Comparison of ENCODE assay signal across 10 cellular contexts in the genomic region with DNA sequence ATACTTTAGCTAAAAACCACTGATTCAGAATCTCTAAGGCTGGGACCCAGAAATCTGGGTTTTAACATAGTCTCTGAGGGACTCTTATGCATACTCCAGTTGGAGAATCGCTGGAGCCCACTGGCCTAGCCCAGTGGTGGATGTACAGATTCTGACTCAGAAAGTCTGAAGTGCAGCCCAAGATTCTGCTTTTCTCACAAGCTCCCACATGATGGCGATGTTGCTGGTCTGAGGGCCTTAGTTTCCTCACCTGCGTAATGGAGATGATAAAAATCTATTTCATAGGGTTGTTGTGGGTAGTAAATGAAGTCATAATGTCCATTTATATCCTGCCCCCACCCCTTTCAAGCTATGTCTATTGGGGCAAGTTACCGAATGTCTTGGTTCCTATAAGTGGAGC. TPM values are rescaled to one million over a fixed set of nuclear protein-coding genes. Genes with fewer than 3 reads are reported as not detected.
DNase-seq lines count a peak whose midpoint lies in the region; ATAC-seq and TF ChIP-seq lines count a peak whose summit lies in the region.
"Had no signal": no experiment of that assay in that cellular context is flagged by ENCODE, and none has a peak within 500 bp of the region (broad histone marks: within the 10 kb centered on the region; RNA-seq: fewer than 3 reads in every experiment).

No MANE protein-coding gene starts in this region.

- H3K4me1 ChIP-seq in A673 (ENCODE audit: insufficient read depth, low read length, poor library complexity, severe bottlenecking) (no peaks in the 10 kb centered on the region), adrenal gland (replicated peaks in 1 of 2) (no peaks in the 10 kb centered on the region)
- H3K4me1 ChIP-seq: gastrocnemius medialis had no signal

- H3K4me3 ChIP-seq in A673 (ENCODE audit: low read depth, low read length, poor library complexity, severe bottlenecking) (no peak overlapping the region), NB4 (ENCODE audit: low read depth, low read length) (no peak overlapping the region), adrenal gland (no peak overlapping the region), coronary artery (no peak overlapping the region)
- H3K4me3 ChIP-seq: gastrocnemius medialis, thoracic aorta had no signal

- DNase-seq in A673 (ENCODE audit: low spot score) (peak; percentile 49), GM03348 (ENCODE audit: low spot score) (peak; percentile 32), NB4 (ENCODE audit: low read depth) (peak; percentile 64), adrenal gland (peak in 4 of 7 donors; percentile 37 to 47 (median 40)), lung microvascular endothelial cell (ENCODE audit: low read depth in 2 of 2) (peak; percentile 38 to 57), coronary artery (ENCODE audit: low spot score) (no peak)
- DNase-seq: gastrocnemius medialis had no signal

- H3K27ac ChIP-seq in A673 (ENCODE audit: low read depth, low read length, poor library complexity, severe bottlenecking) (no peak overlapping the region), adrenal gland (no peak overlapping the region), coronary artery (no peak overlapping the region)
- H3K27ac ChIP-seq: gastrocnemius medialis, thoracic aorta had no signal

- H3K9me3 ChIP-seq in A673 (ENCODE audit: low read depth, low read length, poor library complexity, severe bottlenecking) (no peaks in the 10 kb centered on the region), adrenal gland (replicated peaks in 1 of 3) (no peaks in the 10 kb centered on the region)
- H3K9me3 ChIP-seq: gastrocnemius medialis, thoracic aorta had no signal

- BruUV-seq in A673 (replicated peaks; lab: Mats Ljungman, UMichigan): no TSS peak

- CTCF ChIA-PET in A673 (lab: Charles Lee): interaction anchor here (1.1 kb wide), 1 partner anchor 41 kb away, joined by 4 read pairs; no protein-coding TSS in a partner anchor

- 32 to 38% (median 34%) methylated on average over 3 to 4 of the region's 4 CpGs for WGBS in adrenal gland, 4 donors

- H3K27me3 ChIP-seq in A673 (replicated peaks; ENCODE audit: insufficient read depth, low read depth, low read length, poor library complexity): peaks cover 17% of the 10 kb centered on the region
- H3K27me3 ChIP-seq in adrenal gland: no peaks in the 10 kb centered on the region
- H3K27me3 ChIP-seq: gastrocnemius medialis had no signal

- POLR2A ChIA-PET in A673 (lab: Charles Lee; ENCODE audit: low non-redundant PET): no interaction called here

- intact Hi-C loops in A673 (cut with micrococcal nuclease; ENCODE audit: unreplicated experiment) (no loop called here), adrenal gland (cut with DNase I) (loop anchor here (5.0 kb wide), 1 partner anchor 37 kb away; no protein-coding TSS in a partner anchor)

- TF ChIP-seq POLR2A in NB4 (IDR thresholded peaks at IDR 0.05; ENCODE audit: extremely low read depth, insufficient read length): no peak
- no peak for TF ChIP-seq POLR2A in adrenal gland (IDR thresholded peaks at IDR 0.05)
- no peak for TF ChIP-seq POLR2A in GM18505 (IDR thresholded peaks at IDR 0.05; ENCODE audit: borderline replicate concordance, extremely low read depth, insufficient read depth, insufficient read length)

- ATAC-seq in GM18505 (IDR thresholded peaks at IDR 0.05; ENCODE audit: unreplicated experiment) (no peak), HG03354 (IDR thresholded peaks at IDR 0.05; ENCODE audit: poor library complexity, severe bottlenecking, unreplicated experiment) (no peak)

- H3K36me3 ChIP-seq in A673 (ENCODE audit: insufficient read depth, low read length, poor library complexity, severe bottlenecking): no peaks in the 10 kb centered on the region
- H3K36me3 ChIP-seq in adrenal gland (replicated peaks in 1 of 2): no peaks in the 10 kb centered on the region
- H3K36me3 ChIP-seq: gastrocnemius medialis, thoracic aorta had no signal

- peak; percentile 72 for TF ChIP-seq CTCF in A673 (conservative IDR thresholded peaks at IDR 0.05; ENCODE audit: low read depth, low read length)
- peak; percentile 86 for TF ChIP-seq CTCF in NB4 (IDR thresholded peaks at IDR 0.05; ENCODE audit: low read depth, low read length)
- peak; percentile 19 to 57 (median 44) for TF ChIP-seq CTCF in adrenal gland (IDR thresholded peaks at IDR 0.05)
- TF ChIP-seq CTCF in coronary artery (IDR thresholded peaks at IDR 0.05): no peak

RNA-seq across cellular contexts. Expression of a gene that starts 7.7 kb away (rescaled TPM):
- 19.2 and 24.2 TPM in 2 replicates for total RNA-seq in A673 (2021)
- 10 to 100 TPM in 6 of 8 donors, 1 to 10 TPM in 2; 4.4 to 25.4 (median 15.1) TPM for total RNA-seq in adrenal gland
- 10 to 100 TPM in 1 of 3 donors, 1 to 10 TPM in 2; 8.4 to 19.4 (median 9.2) TPM for polyA plus RNA-seq in adrenal gland
- total RNA-seq in lung microvascular endothelial cell: 1.1 and 2.2 TPM in 2 replicates

RNA-seq across cellular contexts. Expression of a gene that starts 19.9 kb away (rescaled TPM):
- not detected in 2 replicates for total RNA-seq in A673 (2021)
- not detected for total RNA-seq in adrenal gland
- not detected for polyA plus RNA-seq in adrenal gland
- not detected in 2 replicates for total RNA-seq in lung microvascular endothelial cell
- total RNA-seq: gastrocnemius medialis had no signal
